In the genomic region with DNA sequence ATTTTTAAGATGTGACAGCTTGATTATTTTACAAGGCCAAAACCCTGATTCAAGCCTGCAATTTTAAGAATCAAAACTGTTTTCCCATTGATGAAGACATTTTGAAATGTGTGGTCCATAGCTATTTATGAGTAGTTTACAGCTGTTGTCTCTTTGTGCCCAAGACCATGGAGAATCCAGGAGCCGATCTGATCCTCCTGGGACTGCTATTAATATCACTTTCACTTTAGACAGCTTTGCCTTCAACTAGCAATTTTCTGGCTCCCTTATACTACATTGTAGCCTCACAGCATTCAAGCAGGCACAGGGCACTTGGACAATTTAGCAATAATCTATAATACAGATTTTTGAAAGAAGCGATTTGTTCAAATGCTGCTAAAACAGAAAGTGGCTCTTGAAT, we compare ENCODE assay signal across 1 cellular context.
TF ChIP-seq lines count a peak whose summit lies in the region.

No MANE protein-coding gene starts in this region.

TF ChIP-seq in IMR-90, 13 proteins besides CTCF, POLR2A, EP300 and RAD21 (continued from another document):
- TF ChIP-seq, protein P1, sequence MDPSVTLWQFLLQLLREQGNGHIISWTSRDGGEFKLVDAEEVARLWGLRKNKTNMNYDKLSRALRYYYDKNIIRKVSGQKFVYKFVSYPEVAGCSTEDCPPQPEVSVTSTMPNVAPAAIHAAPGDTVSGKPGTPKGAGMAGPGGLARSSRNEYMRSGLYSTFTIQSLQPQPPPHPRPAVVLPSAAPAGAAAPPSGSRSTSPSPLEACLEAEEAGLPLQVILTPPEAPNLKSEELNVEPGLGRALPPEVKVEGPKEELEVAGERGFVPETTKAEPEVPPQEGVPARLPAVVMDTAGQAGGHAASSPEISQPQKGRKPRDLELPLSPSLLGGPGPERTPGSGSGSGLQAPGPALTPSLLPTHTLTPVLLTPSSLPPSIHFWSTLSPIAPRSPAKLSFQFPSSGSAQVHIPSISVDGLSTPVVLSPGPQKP (IDR thresholded peaks at IDR 0.05; ENCODE audit: borderline replicate concordance, low read depth, low read length), result no peak
- TF ChIP-seq CHD1 (IDR thresholded peaks at IDR 0.05; ENCODE audit: low read depth, low read length) (no peak), RFX5 (IDR thresholded peaks at IDR 0.05; ENCODE audit: low read depth, low read length) (no peak), FOS (IDR thresholded peaks at IDR 0.05; ENCODE audit: low read depth, low read length) (no peak)
TF ChIP-seq in IMR-90: peak in this region for 0.
